ENCODE assay signal across 3 cellular contexts in the genomic region with DNA sequence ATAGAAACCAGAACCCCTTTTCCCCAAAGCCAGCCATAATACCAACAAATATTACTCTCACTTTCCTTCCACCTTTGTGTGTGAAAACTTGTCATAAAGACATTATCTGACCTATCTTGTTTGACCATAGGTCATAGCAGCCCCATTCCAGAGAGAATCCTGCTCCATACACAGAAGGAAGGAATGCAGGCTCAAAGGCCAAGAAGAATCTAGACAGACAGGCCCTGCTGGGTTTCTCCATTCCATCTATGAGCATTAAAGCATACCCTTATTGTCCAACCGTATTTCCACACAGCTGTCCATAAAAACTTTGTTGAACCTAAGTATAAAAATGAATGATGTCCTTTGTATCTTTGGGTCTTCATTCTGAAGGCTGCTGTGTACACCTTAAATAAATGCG.
TF ChIP-seq lines count a peak whose summit lies in the region.

No MANE protein-coding gene starts in this region.

TF ChIP-seq in GM23338, 12 proteins besides CTCF, POLR2A, EP300 and RAD21:
- TF ChIP-seq ZNF114 (CRISPR knock-in tag; IDR thresholded peaks at IDR 0.05) = no peak
- no peak for TF ChIP-seq JUNB (IDR thresholded peaks at IDR 0.05; ENCODE audit: unreplicated experiment)
- TF ChIP-seq CREB1 (CRISPR knock-in tag; IDR thresholded peaks at IDR 0.05; ENCODE audit: low read depth) = no peak
- TF ChIP-seq, protein P1, sequence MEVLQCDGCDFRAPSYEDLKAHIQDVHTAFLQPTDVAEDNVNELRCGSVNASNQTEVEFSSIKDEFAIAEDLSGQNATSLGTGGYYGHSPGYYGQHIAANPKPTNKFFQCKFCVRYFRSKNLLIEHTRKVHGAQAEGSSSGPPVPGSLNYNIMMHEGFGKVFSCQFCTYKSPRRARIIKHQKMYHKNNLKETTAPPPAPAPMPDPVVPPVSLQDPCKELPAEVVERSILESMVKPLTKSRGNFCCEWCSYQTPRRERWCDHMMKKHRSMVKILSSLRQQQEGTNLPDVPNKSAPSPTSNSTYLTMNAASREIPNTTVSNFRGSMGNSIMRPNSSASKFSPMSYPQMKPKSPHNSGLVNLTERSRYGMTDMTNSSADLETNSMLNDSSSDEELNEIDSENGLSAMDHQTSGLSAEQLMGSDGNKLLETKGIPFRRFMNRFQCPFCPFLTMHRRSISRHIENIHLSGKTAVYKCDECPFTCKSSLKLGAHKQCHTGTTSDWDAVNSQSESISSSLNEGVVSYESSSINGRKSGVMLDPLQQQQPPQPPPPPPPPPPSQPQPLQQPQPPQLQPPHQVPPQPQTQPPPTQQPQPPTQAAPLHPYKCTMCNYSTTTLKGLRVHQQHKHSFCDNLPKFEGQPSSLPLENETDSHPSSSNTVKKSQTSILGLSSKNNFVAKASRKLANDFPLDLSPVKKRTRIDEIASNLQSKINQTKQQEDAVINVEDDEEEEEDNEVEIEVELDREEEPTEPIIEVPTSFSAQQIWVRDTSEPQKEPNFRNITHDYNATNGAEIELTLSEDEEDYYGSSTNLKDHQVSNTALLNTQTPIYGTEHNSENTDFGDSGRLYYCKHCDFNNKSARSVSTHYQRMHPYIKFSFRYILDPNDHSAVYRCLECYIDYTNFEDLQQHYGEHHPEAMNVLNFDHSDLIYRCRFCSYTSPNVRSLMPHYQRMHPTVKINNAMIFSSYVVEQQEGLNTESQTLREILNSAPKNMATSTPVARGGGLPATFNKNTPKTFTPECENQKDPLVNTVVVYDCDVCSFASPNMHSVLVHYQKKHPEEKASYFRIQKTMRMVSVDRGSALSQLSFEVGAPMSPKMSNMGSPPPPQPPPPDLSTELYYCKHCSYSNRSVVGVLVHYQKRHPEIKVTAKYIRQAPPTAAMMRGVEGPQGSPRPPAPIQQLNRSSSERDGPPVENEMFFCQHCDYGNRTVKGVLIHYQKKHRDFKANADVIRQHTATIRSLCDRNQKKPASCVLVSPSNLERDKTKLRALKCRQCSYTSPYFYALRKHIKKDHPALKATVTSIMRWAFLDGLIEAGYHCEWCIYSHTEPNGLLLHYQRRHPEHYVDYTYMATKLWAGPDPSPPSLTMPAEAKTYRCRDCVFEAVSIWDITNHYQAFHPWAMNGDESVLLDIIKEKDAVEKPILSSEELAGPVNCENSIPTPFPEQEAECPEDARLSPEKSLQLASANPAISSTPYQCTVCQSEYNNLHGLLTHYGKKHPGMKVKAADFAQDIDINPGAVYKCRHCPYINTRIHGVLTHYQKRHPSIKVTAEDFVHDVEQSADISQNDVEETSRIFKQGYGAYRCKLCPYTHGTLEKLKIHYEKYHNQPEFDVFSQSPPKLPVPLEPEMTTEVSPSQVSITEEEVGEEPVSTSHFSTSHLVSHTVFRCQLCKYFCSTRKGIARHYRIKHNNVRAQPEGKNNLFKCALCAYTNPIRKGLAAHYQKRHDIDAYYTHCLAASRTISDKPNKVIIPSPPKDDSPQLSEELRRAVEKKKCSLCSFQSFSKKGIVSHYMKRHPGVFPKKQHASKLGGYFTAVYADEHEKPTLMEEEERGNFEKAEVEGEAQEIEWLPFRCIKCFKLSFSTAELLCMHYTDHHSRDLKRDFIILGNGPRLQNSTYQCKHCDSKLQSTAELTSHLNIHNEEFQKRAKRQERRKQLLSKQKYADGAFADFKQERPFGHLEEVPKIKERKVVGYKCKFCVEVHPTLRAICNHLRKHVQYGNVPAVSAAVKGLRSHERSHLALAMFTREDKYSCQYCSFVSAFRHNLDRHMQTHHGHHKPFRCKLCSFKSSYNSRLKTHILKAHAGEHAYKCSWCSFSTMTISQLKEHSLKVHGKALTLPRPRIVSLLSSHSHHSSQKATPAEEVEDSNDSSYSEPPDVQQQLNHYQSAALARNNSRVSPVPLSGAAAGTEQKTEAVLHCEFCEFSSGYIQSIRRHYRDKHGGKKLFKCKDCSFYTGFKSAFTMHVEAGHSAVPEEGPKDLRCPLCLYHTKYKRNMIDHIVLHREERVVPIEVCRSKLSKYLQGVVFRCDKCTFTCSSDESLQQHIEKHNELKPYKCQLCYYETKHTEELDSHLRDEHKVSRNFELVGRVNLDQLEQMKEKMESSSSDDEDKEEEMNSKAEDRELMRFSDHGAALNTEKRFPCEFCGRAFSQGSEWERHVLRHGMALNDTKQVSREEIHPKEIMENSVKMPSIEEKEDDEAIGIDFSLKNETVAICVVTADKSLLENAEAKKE (CRISPR knock-in tag; IDR thresholded peaks at IDR 0.05) = no peak
- TF ChIP-seq POLR2AphosphoS5 (IDR thresholded peaks at IDR 0.05; ENCODE audit: low read depth) = no peak
- no peak for TF ChIP-seq EZH2 (IDR thresholded peaks at IDR 0.05; ENCODE audit: low read depth, unreplicated experiment)
- no peak for TF ChIP-seq EZH2phosphoT487 (IDR thresholded peaks at IDR 0.05; ENCODE audit: unreplicated experiment)

TF ChIP-seq in Ishikawa, 13 proteins besides CTCF, POLR2A, EP300 and RAD21:
- TF ChIP-seq TEAD4 (IDR thresholded peaks at IDR 0.05) (peak; percentile 41; the same call in 1 of the 2 replicates), TCF12 (IDR thresholded peaks at IDR 0.05; ENCODE audit: low read depth) (no peak)

TF ChIP-seq in H1, 55 proteins besides CTCF, POLR2A, EP300 and RAD21:
- TF ChIP-seq CBX8 (IDR thresholded peaks at IDR 0.05; ENCODE audit: borderline replicate concordance, low read depth, low read length) = no peak
- no peak for TF ChIP-seq CEBPB (IDR thresholded peaks at IDR 0.05; ENCODE audit: low read depth, low read length)
- no peak for TF ChIP-seq SP1 (IDR thresholded peaks at IDR 0.05; ENCODE audit: low read depth, low read length)
- no peak for TF ChIP-seq KDM1A (IDR thresholded peaks at IDR 0.05; ENCODE audit: borderline replicate concordance, low read length)
- no peak for TF ChIP-seq ZNF274 (IDR thresholded peaks at IDR 0.05; ENCODE audit: borderline replicate concordance, extremely low read depth, low read length)
- TF ChIP-seq SAP30 (IDR thresholded peaks at IDR 0.05; ENCODE audit: insufficient read depth, insufficient replicate concordance, low read length) = no peak
- TF ChIP-seq, protein P2, sequence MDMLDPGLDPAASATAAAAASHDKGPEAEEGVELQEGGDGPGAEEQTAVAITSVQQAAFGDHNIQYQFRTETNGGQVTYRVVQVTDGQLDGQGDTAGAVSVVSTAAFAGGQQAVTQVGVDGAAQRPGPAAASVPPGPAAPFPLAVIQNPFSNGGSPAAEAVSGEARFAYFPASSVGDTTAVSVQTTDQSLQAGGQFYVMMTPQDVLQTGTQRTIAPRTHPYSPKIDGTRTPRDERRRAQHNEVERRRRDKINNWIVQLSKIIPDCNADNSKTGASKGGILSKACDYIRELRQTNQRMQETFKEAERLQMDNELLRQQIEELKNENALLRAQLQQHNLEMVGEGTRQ (IDR thresholded peaks at IDR 0.05; ENCODE audit: low read length) = no peak
- TF ChIP-seq NRF1 (IDR thresholded peaks at IDR 0.05; ENCODE audit: low read depth, low read length) = no peak
- TF ChIP-seq GABPA (IDR thresholded peaks at IDR 0.05; ENCODE audit: borderline replicate concordance, insufficient read depth, low read length) = no peak
- no peak for TF ChIP-seq FOSL1 (IDR thresholded peaks at IDR 0.05; ENCODE audit: insufficient read depth, low read depth, low read length)
- no peak for TF ChIP-seq POU5F1 (IDR thresholded peaks at IDR 0.05; ENCODE audit: low read depth, low read length)
- TF ChIP-seq KDM4A (IDR thresholded peaks at IDR 0.05; ENCODE audit: low read depth, low read length, severe bottlenecking) = no peak
- no peak for TF ChIP-seq EZH2 (IDR thresholded peaks at IDR 0.05; ENCODE audit: low read depth, low read length, severe bottlenecking)
- no peak for TF ChIP-seq BRCA1 (IDR thresholded peaks at IDR 0.05; ENCODE audit: low read depth, low read length)
- TF ChIP-seq HDAC2 (IDR thresholded peaks at IDR 0.05; ENCODE audit: borderline replicate concordance in 1 of 2, low read depth in 2 of 2, low read length in 2 of 2) = no peak
- no peak for TF ChIP-seq SP2 (IDR thresholded peaks at IDR 0.05; ENCODE audit: low read length)
